ENCODE assay signal across 13 cellular contexts in genomic region chr14:95228240-95228639, GRCh38.
"Had no signal": no experiment of that assay in that cellular context is flagged by ENCODE, and none has a peak within 500 bp of the region (broad histone marks: within the 10 kb centered on the region; RNA-seq: fewer than 3 reads in every experiment).

No MANE protein-coding gene starts in this region.

- DNase-seq: activated CD4-positive, alpha-beta T cell treated with anti-CD3 and anti-CD28 coated beads for 1 hour; activated CD4-positive, alpha-beta T cell treated with anti-CD3 and anti-CD28 coated beads, Interleukin-2, amount 50 U/mL, for 4 hours; activated gamma-delta T cell; effector memory CD8-positive, alpha-beta T cell; left colon; naive B cell; stimulated activated naive CD4-positive, alpha-beta T cell treated with Interleukin-2 at 50 U/mL for 16 hours; T-helper 17 cell; tibial artery had no signal

- H3K27ac ChIP-seq: hepatocyte, neural progenitor cell, VCaP had no signal

- H3K9me3 ChIP-seq: tibial artery had no signal

- H3K4me1 ChIP-seq: neural progenitor cell had no signal

- H3K36me3 ChIP-seq: neural progenitor cell, tibial artery had no signal

- H3K27me3 ChIP-seq: hepatocyte, neural progenitor cell, tibial artery had no signal

- H3K9ac ChIP-seq: neural progenitor cell had no signal

- ATAC-seq: effector memory CD8-positive, alpha-beta T cell; left colon; T-helper 17 cell had no signal

- H3K4me3 ChIP-seq: hepatocyte, lung, neural progenitor cell had no signal
